ENCODE assay signal across 8 cellular contexts in the genomic region with DNA sequence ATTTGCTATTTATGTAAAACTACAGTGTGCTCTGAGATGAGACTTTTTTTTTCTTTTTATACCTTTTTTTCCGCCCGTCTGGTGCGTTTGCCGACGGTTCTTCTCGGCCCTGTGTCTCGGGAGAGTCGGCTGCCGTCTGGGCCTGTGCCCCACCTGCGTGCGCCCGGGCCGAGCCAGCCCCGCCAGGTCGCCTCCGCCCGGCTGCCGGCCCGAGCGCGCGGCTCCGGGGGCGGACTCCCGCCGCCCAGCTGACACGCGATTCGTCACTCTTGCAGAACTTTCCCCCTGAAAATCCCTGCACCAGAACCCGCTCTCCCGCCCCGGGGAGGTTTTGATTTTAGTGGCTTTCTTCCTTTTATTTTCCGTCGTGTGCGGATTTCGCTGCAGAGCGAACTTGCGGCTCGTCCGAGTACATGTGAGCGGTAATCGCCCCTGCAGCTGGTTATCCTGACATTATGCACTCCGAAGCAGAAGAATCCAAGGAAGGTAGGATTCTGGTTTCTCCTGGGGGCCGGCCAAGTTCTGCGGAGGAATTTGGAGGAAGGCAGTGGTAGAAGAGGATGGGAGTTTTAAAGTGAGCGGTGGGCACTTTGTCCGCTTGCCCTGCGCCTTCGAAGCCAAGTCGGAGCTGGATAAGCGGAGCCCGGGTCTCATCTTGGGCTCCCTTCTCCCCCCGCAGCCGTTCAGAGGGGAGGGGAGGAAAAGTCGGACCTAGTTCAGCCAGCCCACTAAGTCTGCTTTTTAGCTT. TPM values are rescaled to one million over a fixed set of nuclear protein-coding genes. Genes with fewer than 3 reads are reported as not detected.
DNase-seq lines count a peak whose midpoint lies in the region; ATAC-seq lines count a peak whose summit lies in the region.

Gene TNFAIP8, plus strand, starts transcription at position 384 of the 748 bp plus-strand sequence. Its CDS starts 72 bp downstream, at position 456.

- peak within 1 kb of the TSS; percentile 72 for H3K56ac ChIP-seq in mesendoderm (ENCODE audit: low read length)

- in situ Hi-C loops in Caki2 (cut with HindIII; ENCODE audit: low pct_unique_long_range_greater_than_20kb, low sequenced_read_pairs), result no loop called here

- peak within 1 kb of the TSS; percentile 76 for H3K18ac ChIP-seq in mesendoderm (ENCODE audit: low read length)

- H2BK120ac ChIP-seq in mesendoderm (ENCODE audit: low read depth, low read length), result no peak within 1 kb of the TSS

- H3K27ac ChIP-seq in KOPT-K1 (ENCODE audit: low read depth, low read length, poor library complexity, severe bottlenecking) (peak within 1 kb of the TSS; percentile 10), mesendoderm (ENCODE audit: low read depth, low read length) (peak within 1 kb of the TSS; percentile 23)

- POLR2A ChIA-PET in activated CD4-positive, alpha-beta memory T cell treated with anti-CD3 and anti-CD28 coated beads, Interleukin-2, amount 10 ng/mL, durations not matched to agents 7 days and 5 days (lab: Charles Lee), result interaction anchor here (1.0 to 19.6 kb wide), 9 partner anchors 12 to 285 kb away, joined by 3 to 779 read pairs (median 17); partner anchors contain the start of gene DMXL1

- H3K9me3 ChIP-seq in KOPT-K1 (ENCODE audit: insufficient read depth, low read length, poor library complexity, severe bottlenecking) (no peaks in the 10 kb centered on the region), endocrine pancreas (ENCODE audit: control insufficient read depth, low read length) (no peaks in the 10 kb centered on the region)

- H4K5ac ChIP-seq in mesendoderm (ENCODE audit: low read length), result no peak within 1 kb of the TSS

- no peak within 1 kb of the TSS for H4K8ac ChIP-seq in mesendoderm (ENCODE audit: low read depth, low read length)

- peak within 1 kb of the TSS; percentile 54 for H3K4me2 ChIP-seq in mesendoderm (ENCODE audit: low read length)

- CTCF ChIA-PET in activated CD4-positive, alpha-beta memory T cell treated with anti-CD3 and anti-CD28 coated beads, Interleukin-2, amount 10 ng/mL, durations not matched to agents 7 days and 5 days (lab: Charles Lee), result interaction anchor here (1.1 to 3.6 kb wide), 8 partner anchors 9 to 88 kb away, joined by 4 to 27 read pairs (median 8); no protein-coding TSS in a partner anchor

- peak; percentile 39 for ATAC-seq in GM21529 (IDR thresholded peaks at IDR 0.05; ENCODE audit: unreplicated experiment)

- peaks cover 10% of the 10 kb centered on the region for H3K4me1 ChIP-seq in endocrine pancreas (ENCODE audit: control insufficient read depth, insufficient read depth, low read length)
- H3K4me1 ChIP-seq in mesendoderm (ENCODE audit: control insufficient read depth, low read depth, low read length), result peaks cover 13% of the 10 kb centered on the region

- peak within 1 kb of the TSS; percentile 75 for H3K4me3 ChIP-seq in endocrine pancreas (ENCODE audit: control insufficient read depth, insufficient read depth, low read length)
- H3K4me3 ChIP-seq in mesendoderm (ENCODE audit: low read length), result peak within 1 kb of the TSS; percentile 51

- H3K23ac ChIP-seq in mesendoderm (ENCODE audit: low read length), result no peak within 1 kb of the TSS

- H3K27ac Mint-ChIP-seq in activated CD4-positive, alpha-beta memory T cell treated with anti-CD3 and anti-CD28 coated beads, Interleukin-2, amount 10 ng/mL, durations not matched to agents 7 days and 5 days, result peak within 1 kb of the TSS; percentile 88

- H3K9me3 Mint-ChIP-seq in activated CD4-positive, alpha-beta memory T cell treated with anti-CD3 and anti-CD28 coated beads, Interleukin-2, amount 10 ng/mL, durations not matched to agents 7 days and 5 days, result no peaks in the 10 kb centered on the region

- peaks cover 9% of the 10 kb centered on the region for H3K79me1 ChIP-seq in mesendoderm (ENCODE audit: low read length)

- H3K27me3 ChIP-seq in endocrine pancreas (ENCODE audit: control insufficient read depth, insufficient read depth, low read length) (no peaks in the 10 kb centered on the region), mesendoderm (ENCODE audit: insufficient read depth, low read length, poor library complexity) (no peaks in the 10 kb centered on the region)

- H3K9ac ChIP-seq in endocrine pancreas (ENCODE audit: control insufficient read depth, insufficient read depth, low read length) (peak within 1 kb of the TSS; percentile 71), mesendoderm (ENCODE audit: low read length) (peak within 1 kb of the TSS; percentile 67)

- H3K4ac ChIP-seq in mesendoderm (ENCODE audit: low read depth, low read length), result peak within 1 kb of the TSS; percentile 72

- peak within 1 kb of the TSS; percentile 15 for H2BK15ac ChIP-seq in mesendoderm (replicated peaks; ENCODE audit: low read depth)

- H3K79me2 ChIP-seq in mesendoderm (ENCODE audit: control insufficient read depth, insufficient read depth, low read length), result no peaks in the 10 kb centered on the region

- no peaks in the 10 kb centered on the region for H3K27me3 Mint-ChIP-seq in activated CD4-positive, alpha-beta memory T cell treated with anti-CD3 and anti-CD28 coated beads, Interleukin-2, amount 10 ng/mL, durations not matched to agents 7 days and 5 days

- H3K36me3 Mint-ChIP-seq in activated CD4-positive, alpha-beta memory T cell treated with anti-CD3 and anti-CD28 coated beads, Interleukin-2, amount 10 ng/mL, durations not matched to agents 7 days and 5 days (ENCODE audit: low read depth), result peaks cover 54% of the 10 kb centered on the region

- H3K36me3 ChIP-seq in KOPT-K1 (ENCODE audit: insufficient read depth, low read length) (peaks cover 26% of the 10 kb centered on the region), endocrine pancreas (ENCODE audit: control insufficient read depth, insufficient read depth, low read length) (no peaks in the 10 kb centered on the region), mesendoderm (ENCODE audit: control insufficient read depth, insufficient read depth, low read length) (no peaks in the 10 kb centered on the region)

- H3K4me1 Mint-ChIP-seq in activated CD4-positive, alpha-beta memory T cell treated with anti-CD3 and anti-CD28 coated beads, Interleukin-2, amount 10 ng/mL, durations not matched to agents 7 days and 5 days, result peaks cover 89% of the 10 kb centered on the region

- DNase-seq in Caki2 (ENCODE audit: low read depth), result no peak
- peak; percentile 65 for DNase-seq in activated CD4-positive, alpha-beta memory T cell treated with anti-CD3 and anti-CD28 coated beads, Interleukin-2, amount 10 ng/mL, durations not matched to agents 7 days and 5 days
- DNase-seq in mesendoderm, result peak; percentile 77
- peak; percentile 48 for DNase-seq in stimulated activated CD8-positive, alpha-beta memory T cell treated with anti-CD3 and anti-CD28 coated beads, Interleukin-15, amount 100 ng/mL, for 24 hours (ENCODE audit: low read depth)
- no peak for DNase-seq in NK-92 treated with Interleukin-12 subunit alpha and Interleukin-12 subunit beta, amount 100 ng/mL, for 24 hours (lab: John Stamatoyannopoulos, UW)

- WGBS in mesendoderm (ENCODE audit: extremely low coverage, insufficient coverage, low lambda C conversion rate), result no CpG with 5 or more reads among the region's 55 CpGs

- peak within 1 kb of the TSS; percentile 94 for H3K4me3 Mint-ChIP-seq in activated CD4-positive, alpha-beta memory T cell treated with anti-CD3 and anti-CD28 coated beads, Interleukin-2, amount 10 ng/mL, durations not matched to agents 7 days and 5 days

- H2AK5ac ChIP-seq in mesendoderm (ENCODE audit: low read length), result no peak within 1 kb of the TSS

- H2BK5ac ChIP-seq in mesendoderm (ENCODE audit: low read length), result no peak within 1 kb of the TSS

RNA-seq across cellular contexts. Expression of gene TNFAIP8, which starts in this region (rescaled TPM):
- total RNA-seq in Caki2 (2014; rRNA removed; shearing (Covaris generic); ENCODE audit: low replicate concordance), result 26.9 and 30.7 TPM in 2 replicates
- total RNA-seq in activated CD4-positive, alpha-beta memory T cell treated with anti-CD3 and anti-CD28 coated beads, Interleukin-2, amount 10 ng/mL, durations not matched to agents 7 days and 5 days, result 100 to 1,000 TPM; 161 to 163 TPM
- 11.8 TPM for polyA plus RNA-seq in mesendoderm (2013, experiment 1 of 2)
- polyA plus RNA-seq in mesendoderm (2013, experiment 2 of 2), result 11.9 TPM

Comparison
In these comparisons a context has a peak if more than half of its experiments do, and no peak if none do; other contexts are left out.
1. DNase-seq: peak in activated CD4-positive, alpha-beta memory T cell treated with anti-CD3 and anti-CD28 coated beads, Interleukin-2, amount 10 ng/mL, durations not matched to agents 7 days and 5 days (single experiment), mesendoderm (single experiment) and stimulated activated CD8-positive, alpha-beta memory T cell treated with anti-CD3 and anti-CD28 coated beads, Interleukin-15, amount 100 ng/mL, for 24 hours (single experiment); none in Caki2 (single experiment) and NK-92 treated with Interleukin-12 subunit alpha and Interleukin-12 subunit beta, amount 100 ng/mL, for 24 hours (single experiment).